Comparison of ENCODE assay signal across 28 cellular contexts in the genomic region with DNA sequence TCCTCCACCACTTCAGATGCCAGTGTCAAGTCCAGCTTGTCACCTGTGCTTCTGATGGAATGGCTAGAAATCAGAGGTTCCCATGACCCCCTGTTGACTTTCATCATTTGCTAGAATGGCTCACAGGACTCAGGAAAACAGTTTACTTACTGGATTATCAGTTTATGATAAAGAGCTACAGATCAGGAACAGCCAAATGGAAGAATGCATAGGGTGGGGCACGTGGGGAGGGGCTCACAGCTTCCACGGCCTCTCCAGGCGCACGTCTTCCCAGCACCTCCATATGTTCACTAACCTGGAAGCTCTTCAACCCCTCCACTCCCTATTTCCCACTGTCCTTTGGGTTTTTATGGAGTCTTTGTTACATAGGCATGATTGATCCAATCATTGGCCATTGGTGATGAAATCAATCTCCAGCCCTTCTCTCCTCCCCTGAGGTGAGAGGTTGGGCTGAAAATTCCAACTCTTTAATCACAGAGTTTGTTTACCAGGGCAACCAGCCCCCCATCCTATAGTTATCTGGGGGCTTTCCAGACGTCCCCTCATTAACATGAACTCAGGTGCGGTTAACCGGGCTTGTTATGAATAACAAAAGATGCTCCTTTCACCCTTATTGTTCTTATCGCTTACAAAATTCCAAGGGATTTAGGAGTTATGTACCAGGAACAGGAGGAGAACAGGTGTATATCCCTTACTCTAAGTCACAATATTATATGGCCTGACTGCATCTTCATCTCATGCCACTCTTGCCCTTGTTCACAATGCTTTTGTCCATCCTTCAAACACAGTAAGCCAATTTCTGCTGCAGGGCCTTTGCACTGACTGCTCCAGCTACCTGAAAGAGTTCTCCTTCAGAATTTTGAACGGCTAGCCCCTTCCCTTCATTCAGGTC. TPM values are rescaled to one million over a fixed set of nuclear protein-coding genes. Genes with fewer than 3 reads are reported as not detected.
DNase-seq lines count a peak whose midpoint lies in the region; ATAC-seq and TF ChIP-seq lines count a peak whose summit lies in the region.
"Had no signal": no experiment of that assay in that cellular context is flagged by ENCODE, and none has a peak within 500 bp of the region (broad histone marks: within the 10 kb centered on the region; RNA-seq: fewer than 3 reads in every experiment).

No MANE protein-coding gene starts in this region.

- H3K4me3 ChIP-seq in colonic mucosa, result no peak overlapping the region
- H3K4me3 ChIP-seq: GM23248, Peyer's patch, prostate gland, sigmoid colon, transverse colon had no signal

- H3K4me1 ChIP-seq in colonic mucosa, result peaks cover 9% of the 10 kb centered on the region

- H3K4me3 Mint-ChIP-seq in T-helper 2 cell treated with Interferon-gamma antibody and Interleukin-4, amounts not matched to agents 5 μg/mL and 100 μg/mL, for 36 hours, result no peak overlapping the region
- H3K4me3 Mint-ChIP-seq in immature natural killer cell, result peak overlapping the region in 1 of 5 donors; percentile 46
- H3K4me3 Mint-ChIP-seq in type B pancreatic cell, result no peak overlapping the region
- no peak overlapping the region for H3K4me3 Mint-ChIP-seq in stimulated activated memory B cell treated with anti-CD40 and anti-IgM and Interleukin-4, amounts not matched to agents 10 μg/mL and 1 μg/mL and 100 μg/mL, for 72 hours
- H3K4me3 Mint-ChIP-seq: activated CD8-positive, alpha-beta T cell treated with anti-CD3 and anti-CD28 coated beads for 36 hours; activated T-helper 1 cell treated with anti-CD3 and anti-CD28 coated beads, Interleukin-12 subunit alpha, Interleukin-12 subunit beta, Interleukin-2, Interleukin-4 antibody, amounts not matched to agents 30 ng/mL and 10 ng/mL and 1 ng/mL, durations not matched to agents 14 hours and 24 hours and 36 hours; central memory CD8-positive, alpha-beta T cell; memory B cell had no signal

- peak overlapping the region; percentile 83 for H3K27ac ChIP-seq in colonic mucosa
- H3K27ac ChIP-seq: 22Rv1, GM23248, prostate gland, sigmoid colon had no signal

- no peaks in the 10 kb centered on the region for H3K9me3 ChIP-seq in colonic mucosa
- H3K9me3 ChIP-seq: Peyer's patch, prostate gland, transverse colon had no signal

- ATAC-seq in stimulated activated memory B cell treated with anti-CD40 and anti-IgM and Interleukin-4, amounts not matched to agents 10 μg/mL and 1 μg/mL and 100 μg/mL, for 72 hours, result no peak
- ATAC-seq in GM18868 (IDR thresholded peaks at IDR 0.05; ENCODE audit: unreplicated experiment), result no peak
- no peak for ATAC-seq in HG03159 (IDR thresholded peaks at IDR 0.05; ENCODE audit: unreplicated experiment)
- ATAC-seq: activated CD8-positive, alpha-beta T cell treated with anti-CD3 and anti-CD28 coated beads for 36 hours had no signal

- no peaks in the 10 kb centered on the region for H3K36me3 ChIP-seq in colonic mucosa
- H3K36me3 ChIP-seq: Peyer's patch, prostate gland, sigmoid colon, transverse colon had no signal

- DNase-seq in T-helper 2 cell treated with Interferon-gamma antibody and Interleukin-4, amounts not matched to agents 5 μg/mL and 100 μg/mL, for 36 hours (ENCODE audit: low spot score), result no peak
- DNase-seq in T-helper 2 cell (no peak), colonic mucosa (no peak), immature natural killer cell (no peak), type B pancreatic cell (ENCODE audit: extremely low spot score, unreplicated experiment) (no peak)
- DNase-seq: activated CD8-positive, alpha-beta memory T cell treated with anti-CD3 and anti-CD28 coated beads, Interleukin-2, amount 50 U/mL, for 48 hours; activated CD8-positive, alpha-beta T cell treated with anti-CD3 and anti-CD28 coated beads for 36 hours; activated naive CD4-positive, alpha-beta T cell treated with Interleukin-2 at 50 U/mL for 16 hours; DND-41; foreskin melanocyte; GF-D8; GM23248; NCI-H1694; NCI-H446 treated with DMSO at 0.1 percent for 48 hours; NCI-H774; Peyer's patch; SHP77 treated with DMSO at 0.1 percent for 48 hours; sigmoid colon; stimulated activated CD4-positive, alpha-beta T cell treated with anti-CD3 and anti-CD28 coated beads, Interleukin-4, amount 100 ng/mL, for 24 hours; transverse colon had no signal

- no peaks in the 10 kb centered on the region for H3K27me3 Mint-ChIP-seq in T-helper 2 cell treated with Interferon-gamma antibody and Interleukin-4, amounts not matched to agents 5 μg/mL and 100 μg/mL, for 36 hours (ENCODE audit: low read depth)
- H3K27me3 Mint-ChIP-seq in immature natural killer cell (ENCODE audit: low read depth in 3 of 3) (peaks cover 0 to 5% (median 0%) of the 10 kb centered on the region in 3 donors), type B pancreatic cell (no peaks in the 10 kb centered on the region)
- H3K27me3 Mint-ChIP-seq in stimulated activated memory B cell treated with anti-CD40 and anti-IgM and Interleukin-4, amounts not matched to agents 10 μg/mL and 1 μg/mL and 100 μg/mL, for 72 hours, result no peaks in the 10 kb centered on the region
- H3K27me3 Mint-ChIP-seq: activated CD8-positive, alpha-beta T cell treated with anti-CD3 and anti-CD28 coated beads for 36 hours; central memory CD8-positive, alpha-beta T cell; memory B cell had no signal

- H3K9me3 Mint-ChIP-seq in T-helper 2 cell treated with Interferon-gamma antibody and Interleukin-4, amounts not matched to agents 5 μg/mL and 100 μg/mL, for 36 hours, result peaks cover 17% of the 10 kb centered on the region
- no peaks in the 10 kb centered on the region for H3K9me3 Mint-ChIP-seq in immature natural killer cell
- H3K9me3 Mint-ChIP-seq in type B pancreatic cell, result peaks cover 3% of the 10 kb centered on the region
- H3K9me3 Mint-ChIP-seq in stimulated activated memory B cell treated with anti-CD40 and anti-IgM and Interleukin-4, amounts not matched to agents 10 μg/mL and 1 μg/mL and 100 μg/mL, for 72 hours, result peaks cover 3% of the 10 kb centered on the region
- H3K9me3 Mint-ChIP-seq: activated T-helper 1 cell treated with anti-CD3 and anti-CD28 coated beads, Interleukin-12 subunit alpha, Interleukin-12 subunit beta, Interleukin-2, Interleukin-4 antibody, amounts not matched to agents 30 ng/mL and 10 ng/mL and 1 ng/mL, durations not matched to agents 14 hours and 24 hours and 36 hours; central memory CD8-positive, alpha-beta T cell had no signal

- no peaks in the 10 kb centered on the region for H3K27me3 ChIP-seq in colonic mucosa
- H3K27me3 ChIP-seq: Peyer's patch, sigmoid colon, transverse colon had no signal

- H3K36me3 Mint-ChIP-seq in T-helper 2 cell treated with Interferon-gamma antibody and Interleukin-4, amounts not matched to agents 5 μg/mL and 100 μg/mL, for 36 hours (ENCODE audit: low read depth), result peaks cover 26% of the 10 kb centered on the region
- peaks cover 0 to 6% (median 0%) of the 10 kb centered on the region in 3 donors for H3K36me3 Mint-ChIP-seq in immature natural killer cell
- H3K36me3 Mint-ChIP-seq in type B pancreatic cell, result peaks cover 11% of the 10 kb centered on the region
- no peaks in the 10 kb centered on the region for H3K36me3 Mint-ChIP-seq in stimulated activated memory B cell treated with anti-CD40 and anti-IgM and Interleukin-4, amounts not matched to agents 10 μg/mL and 1 μg/mL and 100 μg/mL, for 72 hours
- H3K36me3 Mint-ChIP-seq: memory B cell had no signal

- H3K9ac ChIP-seq in colonic mucosa (ENCODE audit: low read depth in 2 of 2, low read length in 2 of 2), result no peak overlapping the region
- H3K9ac ChIP-seq: GM23248 had no signal

- no peak for TF ChIP-seq CTCF in colonic mucosa (IDR thresholded peaks at IDR 0.05)
- TF ChIP-seq CTCF in type B pancreatic cell (conservative IDR thresholded peaks at IDR 0.05), result no peak

- intact Hi-C loops in colonic mucosa (cut with DNase I), result no loop called here

- H3K27ac Mint-ChIP-seq in T-helper 2 cell treated with Interferon-gamma antibody and Interleukin-4, amounts not matched to agents 5 μg/mL and 100 μg/mL, for 36 hours, result peak overlapping the region; percentile 39
- H3K27ac Mint-ChIP-seq in immature natural killer cell (peak overlapping the region; percentile 41 to 79 (median 60)), type B pancreatic cell (peak overlapping the region; percentile 37)
- no peak overlapping the region for H3K27ac Mint-ChIP-seq in stimulated activated memory B cell treated with anti-CD40 and anti-IgM and Interleukin-4, amounts not matched to agents 10 μg/mL and 1 μg/mL and 100 μg/mL, for 72 hours
- H3K27ac Mint-ChIP-seq: activated CD8-positive, alpha-beta T cell treated with anti-CD3 and anti-CD28 coated beads for 36 hours; activated T-helper 1 cell treated with anti-CD3 and anti-CD28 coated beads, Interleukin-12 subunit alpha, Interleukin-12 subunit beta, Interleukin-2, Interleukin-4 antibody, amounts not matched to agents 30 ng/mL and 10 ng/mL and 1 ng/mL, durations not matched to agents 14 hours and 24 hours and 36 hours had no signal

- peaks cover 47% of the 10 kb centered on the region for H3K4me1 Mint-ChIP-seq in T-helper 2 cell treated with Interferon-gamma antibody and Interleukin-4, amounts not matched to agents 5 μg/mL and 100 μg/mL, for 36 hours (ENCODE audit: low read depth)
- peaks cover 51 to 73% of the 10 kb centered on the region in 2 donors for H3K4me1 Mint-ChIP-seq in immature natural killer cell
- peaks cover 38% of the 10 kb centered on the region for H3K4me1 Mint-ChIP-seq in type B pancreatic cell (ENCODE audit: unreplicated experiment)
- H3K4me1 Mint-ChIP-seq in stimulated activated memory B cell treated with anti-CD40 and anti-IgM and Interleukin-4, amounts not matched to agents 10 μg/mL and 1 μg/mL and 100 μg/mL, for 72 hours, result peaks cover 40% of the 10 kb centered on the region

RNA-seq across cellular contexts. Expression of gene ANXA4, which starts 35.2 kb away (rescaled TPM):
- 100 to 1,000 TPM; 258 to 324 TPM for total RNA-seq in colonic mucosa
- polyA plus RNA-seq in immature natural killer cell, result 10 to 100 TPM; 80.8 to 86.1 (median 85.5) TPM
- 84.5 and 152 TPM in 2 replicates for total RNA-seq in type B pancreatic cell (ENCODE audit: low replicate concordance)

RNA-seq across cellular contexts. Expression of gene GMCL1, which starts 52.3 kb away (rescaled TPM):
- total RNA-seq in colonic mucosa, result 10 to 100 TPM; 20.3 to 20.4 TPM
- polyA plus RNA-seq in immature natural killer cell, result 10 to 100 TPM; 38.4 to 52.9 (median 38.9) TPM
- 23.0 and 23.1 TPM in 2 replicates for total RNA-seq in type B pancreatic cell (ENCODE audit: low replicate concordance)
